8 cellular contexts compared by ENCODE assay signal in the genomic region with DNA sequence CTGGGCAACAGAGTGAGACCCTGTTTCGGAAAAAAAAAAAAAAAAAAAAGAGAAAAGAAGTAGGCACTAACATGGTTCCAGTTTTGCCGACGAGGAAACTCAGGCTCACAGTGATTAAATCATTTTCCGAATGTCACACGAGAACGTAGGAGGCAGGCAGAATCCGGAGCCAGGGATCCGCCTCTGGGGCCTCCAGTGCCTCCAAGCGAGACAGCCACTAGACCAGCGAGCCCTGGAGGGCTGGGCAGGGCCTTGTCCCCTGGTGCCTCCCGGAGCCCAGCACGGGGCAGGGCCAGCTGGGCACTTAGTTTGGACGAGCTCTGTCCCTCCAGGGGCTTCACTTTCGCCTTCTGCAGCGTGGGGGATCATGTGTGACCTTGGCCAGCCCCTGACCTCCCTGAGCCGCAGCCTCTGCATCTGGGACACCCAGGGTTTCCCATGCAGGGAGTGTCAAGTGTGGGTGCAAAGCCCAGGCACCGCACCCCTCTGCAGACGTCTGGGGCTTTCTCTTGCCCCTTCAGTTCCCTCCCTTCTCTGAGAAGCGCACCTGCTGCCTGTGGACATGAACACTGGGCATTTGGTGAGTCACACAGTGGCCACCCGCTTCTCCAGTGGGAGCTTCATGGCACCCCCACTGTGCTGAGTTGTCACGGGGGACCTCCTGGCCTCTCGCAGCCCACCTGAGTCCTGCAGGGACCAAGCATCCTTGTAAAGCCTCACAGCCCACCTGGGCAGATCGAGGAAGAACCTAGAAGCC.
DNase-seq lines count a peak whose midpoint lies in the region; ATAC-seq, FAIRE-seq and TF ChIP-seq lines count a peak whose summit lies in the region.

No MANE protein-coding gene starts in this region.

- H3K27ac ChIP-seq in A673 (ENCODE audit: low read depth, low read length, poor library complexity, severe bottlenecking) (peak overlapping the region; percentile 90), H9 (ENCODE audit: insufficient read length, low read depth, low read length) (no peak overlapping the region), GM12878 (ENCODE audit: control insufficient read depth, insufficient read depth) (peak overlapping the region; percentile 85), mesendoderm (ENCODE audit: low read depth, low read length) (peak overlapping the region; percentile 0)

- H3K4me2 ChIP-seq in H9 (ENCODE audit: insufficient read depth, insufficient read length, low read length) (no peak overlapping the region), GM12878 (ENCODE audit: control insufficient read depth, insufficient read depth) (peak overlapping the region; percentile 73), mesendoderm (ENCODE audit: low read length) (no peak overlapping the region)

- H2BK15ac ChIP-seq in H9 (ENCODE audit: low read depth, low read length) (no peak overlapping the region), mesendoderm (replicated peaks; ENCODE audit: low read depth) (no peak overlapping the region)

- H2BK5ac ChIP-seq in H9 (ENCODE audit: insufficient read length, low read length): no peak overlapping the region
- no peak overlapping the region for H2BK5ac ChIP-seq in mesendoderm (ENCODE audit: low read length)

- POLR2A ChIA-PET in A673 (lab: Charles Lee; ENCODE audit: low non-redundant PET): interaction anchor here (0.6 to 0.7 kb wide), 2 partner anchors 27 to 62 kb away, joined by 3 to 8 read pairs; no protein-coding TSS in a partner anchor
- POLR2A ChIA-PET in GM12878 (lab: Charles Lee): interaction anchor here (5.8 kb wide), 1 partner anchor 13 kb away, joined by 88 read pairs; no protein-coding TSS in a partner anchor

- H3K23ac ChIP-seq in H9 (ENCODE audit: insufficient read length, low read depth, low read length) (no peak overlapping the region), mesendoderm (ENCODE audit: low read length) (no peak overlapping the region)

- H3K18ac ChIP-seq in H9 (ENCODE audit: insufficient read length, low read depth, low read length) (no peak overlapping the region), mesendoderm (ENCODE audit: low read length) (no peak overlapping the region)

- H3K9me3 Mint-ChIP-seq in H9: no peaks in the 10 kb centered on the region

- H3K27me3 Mint-ChIP-seq in H9 (ENCODE audit: low read depth): no peaks in the 10 kb centered on the region

- TF ChIP-seq EP300 in GM12878 (IDR thresholded peaks at IDR 0.05; ENCODE audit: borderline replicate concordance in 1 of 2, control insufficient read depth in 1 of 2, low read depth in 2 of 2, low read length in 2 of 2): no peak

- TF ChIP-seq POLR2A in GM12878 (IDR thresholded peaks at IDR 0.05; ENCODE audit: low read depth, low read length): no peak

- H2BK120ac ChIP-seq in H9 (ENCODE audit: low read depth, low read length, poor library complexity, severe bottlenecking) (no peak overlapping the region), mesendoderm (ENCODE audit: low read depth, low read length) (no peak overlapping the region)

- TF ChIP-seq RAD21 in GM12878 (IDR thresholded peaks at IDR 0.05; ENCODE audit: insufficient read depth, low read depth, low read length): no peak

- H2AK5ac ChIP-seq in H9 (ENCODE audit: insufficient read length, low read length) (no peak overlapping the region), mesendoderm (ENCODE audit: low read length) (no peak overlapping the region)

- BruUV-seq in A673 (replicated peaks; lab: Mats Ljungman, UMichigan) (TSS peak; percentile 74), GM12878 (replicated peaks; lab: Mats Ljungman, UMichigan) (TSS peak; percentile 55)

- peak overlapping the region; percentile 36; the same call in 1 of the 2 replicates for H3K14ac ChIP-seq in H9 (ENCODE audit: insufficient read depth, low read length)

- no peak overlapping the region for H3K4me3 Mint-ChIP-seq in H9

- no peak overlapping the region for H2BK12ac ChIP-seq in H9 (ENCODE audit: insufficient read length, low read depth, low read length)

- H3K79me2 ChIP-seq in H9 (ENCODE audit: insufficient read depth, low read length) (no peaks in the 10 kb centered on the region), GM12878 (ENCODE audit: control insufficient read depth, insufficient read depth, low read length) (peaks cover 19% of the 10 kb centered on the region), mesendoderm (ENCODE audit: control insufficient read depth, insufficient read depth, low read length) (no peaks in the 10 kb centered on the region)

- CTCF ChIA-PET in A673 (lab: Charles Lee) (no interaction called here), GM12878 (lab: Yijun Ruan, JAX) (interaction anchor here (1.1 to 3.0 kb wide), 6 partner anchors 10 to 236 kb away, joined by 3 to 12 read pairs (median 6); no protein-coding TSS in a partner anchor)

- in situ Hi-C loops in GM12878 (cut with MboI): no loop called here

- no peak for TF ChIP-seq CTCF in A673 (conservative IDR thresholded peaks at IDR 0.05; ENCODE audit: low read depth, low read length)
- TF ChIP-seq CTCF in H9 (conservative IDR thresholded peaks at IDR 0.05): no peak
- TF ChIP-seq CTCF in GM12878 (IDR thresholded peaks at IDR 0.05 in 2 of 3, conservative IDR thresholded peaks at IDR 0.05 in 1 of 3; ENCODE audit: control insufficient read depth in 2 of 3, extremely low read depth in 1 of 3, insufficient read depth in 1 of 3, low read depth in 3 of 3, low read length in 3 of 3): no peak

- H3K36me3 ChIP-seq in A673 (ENCODE audit: insufficient read depth, low read length, poor library complexity, severe bottlenecking) (no peaks in the 10 kb centered on the region), GM12878 (ENCODE audit: control insufficient read depth in 2 of 2, insufficient read depth in 2 of 2, low read length in 1 of 2) (peaks cover 8 to 12% of the 10 kb centered on the region in 2 experiments; a peak in 3 of 4 replicates), mesendoderm (ENCODE audit: control insufficient read depth, insufficient read depth, low read length) (no peaks in the 10 kb centered on the region)

- peak; percentile 8 for ATAC-seq in GM12878
- ATAC-seq in HG03520 (IDR thresholded peaks at IDR 0.05; ENCODE audit: unreplicated experiment): no peak
- ATAC-seq in GM21360 (IDR thresholded peaks at IDR 0.05; ENCODE audit: unreplicated experiment): no peak
- ATAC-seq in GM21529 (IDR thresholded peaks at IDR 0.05; ENCODE audit: unreplicated experiment): no peak

- H3K27me3 ChIP-seq in A673 (replicated peaks; ENCODE audit: insufficient read depth, low read depth, low read length, poor library complexity) (no peaks in the 10 kb centered on the region), H9 (ENCODE audit: insufficient read depth, low read length) (no peaks in the 10 kb centered on the region), GM12878 (replicated peaks in 1 of 2; ENCODE audit: control insufficient read depth in 2 of 2, insufficient read depth in 2 of 2, low read length in 1 of 2) (no peaks in the 10 kb centered on the region), mesendoderm (ENCODE audit: insufficient read depth, low read length, poor library complexity) (no peaks in the 10 kb centered on the region)

- peak overlapping the region; percentile 55 to 98 (median 62); a peak in 4 of 7 replicates for H3K27ac Mint-ChIP-seq in H9

- H3K36me3 Mint-ChIP-seq in H9 (ENCODE audit: insufficient read depth in 1 of 3, low read depth in 3 of 3): peaks cover 0 to 6% (median 0%) of the 10 kb centered on the region in 3 experiments; a peak in 3 of 7 replicates

- H2BK20ac ChIP-seq in H9 (ENCODE audit: low read depth, low read length, poor library complexity, severe bottlenecking): no peak overlapping the region

- no peak overlapping the region for H2AFZ ChIP-seq in H9 (ENCODE audit: low read length)
- no peak overlapping the region for H2AFZ ChIP-seq in GM12878 (ENCODE audit: control insufficient read depth, low read depth, low read length)

- no peak overlapping the region for H3T11ph ChIP-seq in H9 (ENCODE audit: low read length)

- DNase-seq in A673 (ENCODE audit: low spot score) (peak; percentile 60), H9 (no peak), GM12878 (ENCODE audit: low read depth, low spot score) (no peak), mesendoderm (no peak), NOMO-1 treated with dmso at 0.1 percent for 144 hours (lab: John Stamatoyannopoulos, UW; ENCODE audit: unreplicated experiment) (no peak)

- H4K8ac ChIP-seq in H9 (replicated peaks; ENCODE audit: insufficient read length, low read depth, low read length) (no peak overlapping the region), mesendoderm (ENCODE audit: low read depth, low read length) (no peak overlapping the region)

- no peak overlapping the region for H4K5ac ChIP-seq in H9 (ENCODE audit: insufficient read length, low read depth, low read length)
- H4K5ac ChIP-seq in mesendoderm (ENCODE audit: low read length): no peak overlapping the region

- H3K4ac ChIP-seq in H9 (ENCODE audit: low read depth, low read length): no peak overlapping the region
- no peak overlapping the region for H3K4ac ChIP-seq in mesendoderm (ENCODE audit: low read depth, low read length)

- H3K56ac ChIP-seq in H9 (ENCODE audit: insufficient read length, low read depth, low read length) (no peak overlapping the region), mesendoderm (ENCODE audit: low read length) (peak overlapping the region; percentile 66)

- H3K9me3 ChIP-seq in A673 (ENCODE audit: low read depth, low read length, poor library complexity, severe bottlenecking) (no peaks in the 10 kb centered on the region), H9 (ENCODE audit: control insufficient read depth, low read depth, low read length) (no peaks in the 10 kb centered on the region), GM12878 (replicated peaks; ENCODE audit: control insufficient read depth, insufficient read depth, low read length) (no peaks in the 10 kb centered on the region)

- peak overlapping the region; percentile 25 for H3K4me3 ChIP-seq in A673 (ENCODE audit: low read depth, low read length, poor library complexity, severe bottlenecking)
- peak overlapping the region; percentile 37 for H3K4me3 ChIP-seq in GM12878
- no peak overlapping the region for H3K4me3 ChIP-seq in mesendoderm (ENCODE audit: low read length)

- no peak overlapping the region for H4K91ac ChIP-seq in H9 (ENCODE audit: insufficient read length, low read depth, low read length)

- intact Hi-C loops in A673 (cut with micrococcal nuclease; ENCODE audit: unreplicated experiment): loop anchor here (5.0 kb wide), 1 partner anchor 39 kb away; no protein-coding TSS in a partner anchor
- intact Hi-C loops in GM12878 (cut with micrococcal nuclease; ENCODE audit: unreplicated experiment): loop anchor here (2.0 kb wide), 1 partner anchor 16 kb away; no protein-coding TSS in a partner anchor

- peaks cover 5 to 23% of the 10 kb centered on the region in 2 experiments for H3K4me1 Mint-ChIP-seq in H9

- H3K9ac ChIP-seq in H9 (ENCODE audit: extremely low read depth, insufficient read length, low read length): no peak overlapping the region
- peak overlapping the region; percentile 36; the same call in 1 of the 2 replicates for H3K9ac ChIP-seq in GM12878 (ENCODE audit: control insufficient read depth, insufficient read depth, low read length)
- no peak overlapping the region for H3K9ac ChIP-seq in mesendoderm (ENCODE audit: low read length)

- SMC1A ChIA-PET in GM12878 (lab: Charles Lee; ENCODE audit: uncharacterized antibody, unreplicated experiment): interaction anchor here (0.9 to 5.2 kb wide), 4 partner anchors 10 to 242 kb away, joined by 5 to 39 read pairs (median 14); a partner anchor contains a TSS

- WGBS in H9 (ENCODE audit: extremely low coverage, insufficient read length, low lambda C conversion rate): no CpG with 5 or more reads among the region's 23 CpGs
- WGBS in GM12878 (ENCODE audit: insufficient coverage, insufficient replicate concordance, low lambda C conversion rate, missing lambda C conversion rate): 68% methylated on average over 21 of the region's 23 CpGs
- WGBS in mesendoderm (ENCODE audit: extremely low coverage, insufficient coverage, low lambda C conversion rate): no CpG with 5 or more reads among the region's 23 CpGs

- no peak for FAIRE-seq in GM12878 (lab: Jason Lieb, UNC)

- peaks cover 60% of the 10 kb centered on the region for H3K4me1 ChIP-seq in A673 (ENCODE audit: insufficient read depth, low read length, poor library complexity, severe bottlenecking)
- no peaks in the 10 kb centered on the region for H3K4me1 ChIP-seq in H9 (ENCODE audit: insufficient read depth, low read length)
- H3K4me1 ChIP-seq in GM12878 (ENCODE audit: control insufficient read depth, insufficient read depth, low read length): peaks cover 53% of the 10 kb centered on the region
- H3K4me1 ChIP-seq in mesendoderm (ENCODE audit: control insufficient read depth, low read depth, low read length): peaks cover 4% of the 10 kb centered on the region

- H3K79me1 ChIP-seq in H9 (ENCODE audit: insufficient read depth, low read depth, low read length, poor library complexity, severe bottlenecking) (no peaks in the 10 kb centered on the region), mesendoderm (ENCODE audit: low read length) (no peaks in the 10 kb centered on the region)

- H3K23me2 ChIP-seq in H9 (ENCODE audit: insufficient read length, low read depth, low read length, poor library complexity, severe bottlenecking): no peaks in the 10 kb centered on the region

- RAD21 ChIA-PET in GM12878 (lab: Charles Lee; ENCODE audit: unreplicated experiment): interaction anchor here (0.7 to 2.7 kb wide), 8 partner anchors 10 to 89 kb away, joined by 3 to 23 read pairs (median 5); no protein-coding TSS in a partner anchor

- H4K20me1 ChIP-seq in H9 (ENCODE audit: control insufficient read depth, insufficient read depth, insufficient read length) (no peaks in the 10 kb centered on the region), GM12878 (ENCODE audit: control insufficient read depth, insufficient read depth) (no peaks in the 10 kb centered on the region)
